In the genomic region with DNA sequence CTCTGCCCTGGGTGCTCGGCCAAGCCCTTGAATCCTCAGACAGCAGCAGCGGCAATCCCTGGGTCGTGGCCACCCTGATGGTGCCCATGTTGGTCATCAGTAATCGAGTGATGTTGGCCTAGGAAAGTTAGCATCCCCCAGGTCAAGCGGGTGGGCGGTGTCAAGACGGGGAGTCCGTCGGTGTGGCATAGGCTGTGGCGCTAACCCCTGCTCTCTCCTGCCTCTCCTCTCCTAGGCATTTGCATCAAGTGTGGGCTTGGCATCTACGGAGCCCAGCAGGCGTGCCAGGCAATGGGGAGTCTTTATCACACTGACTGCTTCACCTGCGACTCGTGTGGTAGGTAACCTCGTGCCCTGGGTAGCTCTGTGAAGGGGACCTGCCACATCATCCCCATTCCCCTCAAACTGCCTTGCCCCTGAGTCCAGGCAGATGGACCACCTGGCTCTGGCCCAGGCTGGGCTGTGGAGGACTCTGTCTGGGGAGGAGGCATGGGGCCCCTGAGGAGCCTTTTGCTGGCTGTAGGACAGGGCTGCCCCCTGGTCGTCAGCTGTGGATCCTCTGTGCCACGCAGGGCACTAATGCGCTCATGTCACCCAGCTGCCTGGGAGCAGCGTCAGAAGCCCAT, we compare ENCODE assay signal across 28 cellular contexts.
"Had no signal": no experiment of that assay in that cellular context is flagged by ENCODE, and none has a peak within 500 bp of the region (broad histone marks: within the 10 kb centered on the region; RNA-seq: fewer than 3 reads in every experiment).

No MANE protein-coding gene starts in this region.

- DNase-seq: activated CD4-positive, alpha-beta memory T cell treated with anti-CD3 and anti-CD28 coated beads, Interleukin-2, amount 10 ng/mL, durations not matched to agents 7 days and 5 days; activated CD4-positive, alpha-beta T cell treated with anti-CD3 and anti-CD28 coated beads, Interleukin-2, amount 10 ng/mL, durations not matched to agents 7 days and 5 days; activated CD4-positive, CD25-positive, alpha-beta regulatory T cell treated with anti-CD3 and anti-CD28 coated beads, Interleukin-2, amount 50 U/mL, for 72 hours; activated CD8-positive, alpha-beta memory T cell treated with anti-CD3 and anti-CD28 coated beads, Interleukin-2, amount 50 U/mL, for 48 hours; activated naive CD8-positive, alpha-beta T cell treated with anti-CD3 and anti-CD28 coated beads, Interleukin-2, amount 50 U/mL, for 24 hours; activated T-cell treated with anti-CD3 and anti-CD28 coated beads, Interleukin-2, amount 50 U/mL, for 24 hours; amygdala; central memory CD4-positive, alpha-beta T cell; dermis blood vessel endothelial cell; effector CD4-positive, alpha-beta T cell; esophagus squamous epithelium; foreskin melanocyte; retina; sigmoid colon; small intestine; stimulated activated CD4-positive, alpha-beta T cell treated with anti-CD3 and anti-CD28 coated beads, Interleukin-1b, Interleukin-23, amount 100 ng/mL, for 48 hours; stimulated activated CD4-positive, alpha-beta T cell treated with anti-CD3 and anti-CD28 coated beads, Interleukin-4, amount 100 ng/mL, for 4 hours; stimulated activated CD8-positive, alpha-beta memory T cell treated with anti-CD3 and anti-CD28 coated beads, Interleukin-4, amount 100 ng/mL, for 48 hours; SW 1271; T1000; WERI-Rb-1 had no signal

- H3K4me3 ChIP-seq: esophagus squamous epithelium, left lung, prostate gland, sigmoid colon, suprapubic skin, tibial nerve had no signal

- ATAC-seq: activated naive CD8-positive, alpha-beta T cell treated with anti-CD3 and anti-CD28 coated beads, Interleukin-2, amount 50 U/mL, for 24 hours; stimulated activated memory B cell treated with anti-CD40 and anti-IgM and Interleukin-4, amounts not matched to agents 10 μg/mL and 1 μg/mL and 100 μg/mL, for 72 hours had no signal

- H3K36me3 ChIP-seq: neutrophil, WERI-Rb-1 had no signal

- H3K27me3 ChIP-seq: esophagus squamous epithelium, sigmoid colon, suprapubic skin, tibial nerve had no signal

- H3K27ac ChIP-seq: esophagus squamous epithelium, left lung, neutrophil, prostate gland, sigmoid colon, suprapubic skin, tibial nerve, WERI-Rb-1 had no signal

- H3K9me3 ChIP-seq: esophagus squamous epithelium, left lung, neutrophil, prostate gland, sigmoid colon, suprapubic skin, tibial nerve had no signal

- H3K4me1 ChIP-seq: esophagus squamous epithelium, left lung, prostate gland, sigmoid colon, suprapubic skin had no signal

- FAIRE-seq: small intestine, urothelium cell line had no signal
